In genomic region chr5:101136454-101136853, GRCh38 we compare ENCODE assay signal across 8 cellular contexts.
"Had no signal": no experiment of that assay in that cellular context is flagged by ENCODE, and none has a peak within 500 bp of the region (broad histone marks: within the 10 kb centered on the region; RNA-seq: fewer than 3 reads in every experiment).

No MANE protein-coding gene starts in this region.

- H3K4me3 ChIP-seq: GM23248, HAP-1, K562 had no signal

- FAIRE-seq: HTR-8/SVneo, K562 had no signal

- ATAC-seq: K562 had no signal

- H3K9me3 ChIP-seq: HAP-1 had no signal

- H3K4me1 ChIP-seq: HAP-1 had no signal

- DNase-seq: GM23248, GOT3, H7, IMR-90, KG1 had no signal

- H3K27ac ChIP-seq: GM23248 had no signal
